In genomic region chr7:19210883-19211282, GRCh38 we compare ENCODE assay signal across 22 cellular contexts.
A peak's percentile ranks its signal among the peaks of the same experiment; 100 is the strongest.
DNase-seq lines count a peak whose midpoint lies in the region; ATAC-seq and TF ChIP-seq lines count a peak whose summit lies in the region.
"Had no signal": no experiment of that assay in that cellular context is flagged by ENCODE, and none has a peak within 500 bp of the region (broad histone marks: within the 10 kb centered on the region; RNA-seq: fewer than 3 reads in every experiment).

No MANE protein-coding gene starts in this region.

- H3K27me3 ChIP-seq in smooth muscle cell (ENCODE audit: low read depth) (no peaks in the 10 kb centered on the region), PC-3 (ENCODE audit: low read length) (no peaks in the 10 kb centered on the region)
- H3K27me3 ChIP-seq: BLaER1, MG63 had no signal

- H3K36me3 ChIP-seq in smooth muscle cell (ENCODE audit: low read depth) (no peaks in the 10 kb centered on the region), PC-3 (ENCODE audit: low read depth, low read length) (no peaks in the 10 kb centered on the region)
- H3K36me3 ChIP-seq: BLaER1, MG63 had no signal

- H3K9me3 ChIP-seq in smooth muscle cell (replicated peaks; ENCODE audit: low read depth): no peaks in the 10 kb centered on the region
- H3K9me3 ChIP-seq in PC-3 (ENCODE audit: low read length): no peaks in the 10 kb centered on the region
- H3K9me3 ChIP-seq: BLaER1, MG63 had no signal

- H3K36me3 Mint-ChIP-seq in activated T-cell treated with anti-CD3 and anti-CD28 coated beads, Interleukin-2, amount 50 U/mL, for 24 hours (ENCODE audit: low read depth): no peaks in the 10 kb centered on the region
- H3K36me3 Mint-ChIP-seq: CD4-positive, CD25-positive, alpha-beta regulatory T cell had no signal

- H3F3A ChIP-seq in smooth muscle cell (ENCODE audit: low read depth) (no peaks in the 10 kb centered on the region), PC-3 (ENCODE audit: low read length, unreplicated experiment) (no peaks in the 10 kb centered on the region)

- H3K9me3 Mint-ChIP-seq in activated T-cell treated with anti-CD3 and anti-CD28 coated beads, Interleukin-2, amount 50 U/mL, for 24 hours: peaks cover 3% of the 10 kb centered on the region

- H3K4me3 ChIP-seq in LNCaP clone FGC (ENCODE audit: low read depth, low read length) (no peak overlapping the region), smooth muscle cell (peak overlapping the region; percentile 31), PC-3 (ENCODE audit: low read length) (no peak overlapping the region)
- H3K4me3 ChIP-seq: BLaER1, GM23248, K562, MG63, SK-N-MC had no signal

- H3K27ac ChIP-seq in smooth muscle cell (ENCODE audit: low read depth) (peak overlapping the region; percentile 39), PC-3 (ENCODE audit: low read length) (no peak overlapping the region)
- H3K27ac ChIP-seq: BLaER1, GM23248, SK-N-MC had no signal

- H2AFZ ChIP-seq in smooth muscle cell (ENCODE audit: low read depth) (peak overlapping the region; percentile 80), PC-3 (ENCODE audit: low read length) (no peak overlapping the region)
- H2AFZ ChIP-seq: GM23248 had no signal

- DNase-seq in NCI-H1092 treated with DMSO at 0.1 percent for 48 hours (lab: John Stamatoyannopoulos, UW) (peak; percentile 43), NCI-H1092 (lab: John Stamatoyannopoulos, UW) (no peak), LNCaP clone FGC (ENCODE audit: low read depth) (peak; percentile 59), NCI-H748 treated with DMSO at 0.1 percent for 48 hours (lab: John Stamatoyannopoulos, UW) (peak; percentile 64), smooth muscle cell (lab: John Stamatoyannopoulos, UW; ENCODE audit: unreplicated experiment) (no peak), PC-3 (no peak), dedifferentiated amniotic fluid mesenchymal stem cell (ENCODE audit: extremely low spot score) (no peak)
- DNase-seq in activated T-cell treated with anti-CD3 and anti-CD28 coated beads, Interleukin-2, amount 50 U/mL, for 24 hours: no peak
- DNase-seq: CD4-positive, CD25-positive, alpha-beta regulatory T cell; GM23248; H7; Kasumi-1; MG63; NCI-H1417 treated with DMSO at 0.1 percent for 48 hours; NCI-H1930; NCI-H526 treated with DMSO at 0.1 percent for 48 hours; NK-92 treated with Interleukin-12 subunit alpha and Interleukin-12 subunit beta, amount 100 ng/mL, for 24 hours; RPMI8226 had no signal

- H3K9me2 ChIP-seq in PC-3 (replicated peaks; ENCODE audit: low read length): no peaks in the 10 kb centered on the region

- no TSS peak for BruUV-seq in PC-3 (replicated peaks; lab: Mats Ljungman, UMichigan)

- intact Hi-C loops in PC-3 (cut with micrococcal nuclease): no loop called here

- H3K4me2 ChIP-seq in smooth muscle cell (peak overlapping the region; percentile 81), PC-3 (ENCODE audit: low read length) (no peak overlapping the region)
- H3K4me2 ChIP-seq: BLaER1 had no signal

- H3K79me2 ChIP-seq in smooth muscle cell (ENCODE audit: low read depth): peaks cover 2% of the 10 kb centered on the region
- H3K79me2 ChIP-seq in PC-3 (ENCODE audit: low read length): no peaks in the 10 kb centered on the region

- H3K9ac ChIP-seq in smooth muscle cell (ENCODE audit: low read depth): no peak overlapping the region
- H3K9ac ChIP-seq in PC-3 (ENCODE audit: low read length): no peak overlapping the region
- H3K9ac ChIP-seq: BLaER1, GM23248 had no signal

- H3K4me1 Mint-ChIP-seq in activated T-cell treated with anti-CD3 and anti-CD28 coated beads, Interleukin-2, amount 50 U/mL, for 24 hours (ENCODE audit: low read depth): no peaks in the 10 kb centered on the region
- H3K4me1 Mint-ChIP-seq: CD4-positive, CD25-positive, alpha-beta regulatory T cell had no signal

- no peak overlapping the region for H3K27ac Mint-ChIP-seq in activated T-cell treated with anti-CD3 and anti-CD28 coated beads, Interleukin-2, amount 50 U/mL, for 24 hours
- H3K27ac Mint-ChIP-seq: CD4-positive, CD25-positive, alpha-beta regulatory T cell had no signal

- no peaks in the 10 kb centered on the region for H3K27me3 Mint-ChIP-seq in activated T-cell treated with anti-CD3 and anti-CD28 coated beads, Interleukin-2, amount 50 U/mL, for 24 hours
- H3K27me3 Mint-ChIP-seq: CD4-positive, CD25-positive, alpha-beta regulatory T cell had no signal

- H3K4me1 ChIP-seq in smooth muscle cell (ENCODE audit: low read depth) (peaks cover 8% of the 10 kb centered on the region), PC-3 (ENCODE audit: insufficient read depth, low read length) (no peaks in the 10 kb centered on the region; the same call in 1 of the 2 replicates)
- H3K4me1 ChIP-seq: BLaER1 had no signal

- CTCF ChIA-PET in PC-3 (lab: Charles Lee): no interaction called here

- ATAC-seq in PC-3: no peak
- ATAC-seq: HepG2, K562 had no signal

- H3K4me3 Mint-ChIP-seq in activated T-cell treated with anti-CD3 and anti-CD28 coated beads, Interleukin-2, amount 50 U/mL, for 24 hours: no peak overlapping the region
- H3K4me3 Mint-ChIP-seq: CD4-positive, CD25-positive, alpha-beta regulatory T cell had no signal

- WGBS in smooth muscle cell (ENCODE audit: low lambda C conversion rate): 8% methylated on average over 4 of the region's 4 CpGs

- POLR2A ChIA-PET in PC-3 (lab: Charles Lee; ENCODE audit: unreplicated experiment): no interaction called here

- TF ChIP-seq CTCF in LNCaP clone FGC (IDR thresholded peaks at IDR 0.05; ENCODE audit: control insufficient read depth, extremely low read depth, insufficient read depth): no peak
- TF ChIP-seq CTCF in smooth muscle cell (IDR thresholded peaks at IDR 0.05; ENCODE audit: borderline replicate concordance, insufficient read depth, poor library complexity, severe bottlenecking): no peak
- TF ChIP-seq CTCF in PC-3 (conservative IDR thresholded peaks at IDR 0.05; ENCODE audit: low read depth, low read length): no peak

- H4K20me1 ChIP-seq in smooth muscle cell (ENCODE audit: low read depth): no peaks in the 10 kb centered on the region
- no peaks in the 10 kb centered on the region for H4K20me1 ChIP-seq in PC-3 (ENCODE audit: low read length)
- H4K20me1 ChIP-seq: BLaER1 had no signal

Comparison
In these comparisons a context has a peak if more than half of its experiments do, and no peak if none do; other contexts are left out.
1. DNase-seq: peak in NCI-H1092 treated with DMSO at 0.1 percent for 48 hours (single experiment), LNCaP clone FGC (single experiment) and NCI-H748 treated with DMSO at 0.1 percent for 48 hours (single experiment); none in NCI-H1092 (single experiment), smooth muscle cell (single experiment), activated T-cell treated with anti-CD3 and anti-CD28 coated beads, Interleukin-2, amount 50 U/mL, for 24 hours (single experiment), PC-3 (single experiment) and dedifferentiated amniotic fluid mesenchymal stem cell (single experiment).